In the genomic region with DNA sequence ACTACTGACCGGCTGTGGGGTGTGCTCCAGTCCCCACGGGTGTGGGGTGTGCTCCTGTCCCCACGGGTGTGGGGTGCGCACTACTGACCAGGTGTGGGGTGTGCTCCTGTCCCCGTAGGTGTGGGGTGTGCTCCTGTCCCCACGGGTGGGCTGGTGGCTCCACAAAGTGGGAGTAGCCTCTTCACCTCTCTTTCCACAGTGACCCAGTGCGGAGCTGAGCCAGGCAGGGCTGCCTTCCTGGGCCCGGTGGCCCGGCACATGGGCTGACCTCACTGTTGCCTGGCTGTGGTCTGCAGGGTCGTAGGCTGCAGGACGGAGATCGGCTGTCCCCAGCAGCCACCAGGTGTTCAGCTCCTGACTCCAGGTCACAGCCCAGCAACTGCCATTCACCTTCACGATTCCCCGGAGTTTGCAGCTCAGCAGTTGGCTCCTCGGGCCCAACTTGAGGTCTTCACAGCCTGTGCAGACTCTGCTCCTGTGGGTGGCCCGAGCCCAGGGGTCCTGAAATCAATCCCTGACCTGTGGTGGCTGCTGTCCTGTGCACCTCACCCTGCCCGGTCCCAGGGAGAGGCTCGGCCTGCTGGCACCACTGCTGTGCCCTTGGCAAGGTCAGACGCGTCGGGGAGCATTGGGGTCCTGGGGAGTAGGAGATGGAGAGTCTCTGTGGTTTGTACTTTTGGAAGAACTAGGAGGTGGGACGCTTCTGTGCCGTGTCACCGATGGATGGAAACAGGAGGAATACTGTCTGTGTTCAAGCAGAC, we compare ENCODE assay signal across 19 cellular contexts.
A peak's percentile ranks its signal among the peaks of the same experiment; 100 is the strongest.
DNase-seq lines count a peak whose midpoint lies in the region; ATAC-seq and TF ChIP-seq lines count a peak whose summit lies in the region.
"Had no signal": no experiment of that assay in that cellular context is flagged by ENCODE, and none has a peak within 500 bp of the region (broad histone marks: within the 10 kb centered on the region; RNA-seq: fewer than 3 reads in every experiment).

No MANE protein-coding gene starts in this region.

- ATAC-seq in left cardiac atrium (no peak), GM18868 (IDR thresholded peaks at IDR 0.05; ENCODE audit: unreplicated experiment) (no peak)
- ATAC-seq: effector memory CD8-positive, alpha-beta T cell had no signal

- H3F3A ChIP-seq in PC-9 (ENCODE audit: insufficient read depth, low read depth) = no peaks in the 10 kb centered on the region

- peak; percentile 53 for DNase-seq in cardiac septum (ENCODE audit: low spot score)
- DNase-seq in left cardiac atrium = no peak
- peak in 6 of 10 donors; percentile 1 to 40 (median 26) for DNase-seq in dorsolateral prefrontal cortex
- DNase-seq in neural crest cell (ENCODE audit: low read depth, low spot score) = no peak
- peak; percentile 14 to 54 for DNase-seq in tibial artery
- no peak for DNase-seq in PC-9
- no peak for DNase-seq in hepatocyte (ENCODE audit: low spot score)
- DNase-seq: ACHN; Calu3; effector memory CD8-positive, alpha-beta T cell; Karpas-422; kidney glomerular epithelial cell; midbrain; NCI-H1694 treated with DMSO at 0.1 percent for 48 hours; T-helper 9 cell had no signal

- WGBS in hepatocyte (ENCODE audit: low lambda C conversion rate, missing lambda C conversion rate) = 97% methylated on average over 21 of the region's 24 CpGs

- no peaks in the 10 kb centered on the region for H4K20me1 ChIP-seq in PC-9 (ENCODE audit: insufficient read depth)
- H4K20me1 ChIP-seq in hepatocyte (ENCODE audit: insufficient read depth, poor library complexity, severe bottlenecking) = no peaks in the 10 kb centered on the region

- peak overlapping the region; percentile 87 for H3K27ac Mint-ChIP-seq in neural crest cell (ENCODE audit: unreplicated experiment)
- H3K27ac Mint-ChIP-seq: activated naive CD8-positive, alpha-beta T cell; effector memory CD8-positive, alpha-beta T cell; neural progenitor cell had no signal

- H3K79me2 ChIP-seq in PC-9 (ENCODE audit: low read depth) (no peaks in the 10 kb centered on the region), hepatocyte (no peaks in the 10 kb centered on the region)

- intact Hi-C loops in cardiac septum (cut with DNase I) (loop anchor here (10.0 kb wide), 1 partner anchor 242 kb away; no protein-coding TSS in a partner anchor), left cardiac atrium (cut with DNase I) (no loop called here), dorsolateral prefrontal cortex (cut with DNase I) (no loop called here), tibial artery (cut with DNase I; ENCODE audit: low total_unique reads) (no loop called here), PC-9 (cut with micrococcal nuclease; ENCODE audit: unreplicated experiment) (no loop called here)

- H3K4me1 ChIP-seq in tibial artery (no peaks in the 10 kb centered on the region), PC-9 (replicated peaks; ENCODE audit: insufficient read depth) (no peaks in the 10 kb centered on the region), hepatocyte (ENCODE audit: insufficient read depth) (no peaks in the 10 kb centered on the region)
- H3K4me1 ChIP-seq: neural progenitor cell had no signal

- peaks cover 2% of the 10 kb centered on the region for H3K9me3 Mint-ChIP-seq in neural crest cell
- H3K9me3 Mint-ChIP-seq: neural progenitor cell had no signal

- peaks cover 5% of the 10 kb centered on the region for H3K36me3 Mint-ChIP-seq in neural crest cell (ENCODE audit: low read depth)

- H2AFZ ChIP-seq in PC-9 = no peak overlapping the region
- H2AFZ ChIP-seq in hepatocyte = no peak overlapping the region
- H2AFZ ChIP-seq: neural progenitor cell had no signal

- CTCF ChIA-PET in PC-9 (lab: Charles Lee) = no interaction called here

- TF ChIP-seq CTCF in dorsolateral prefrontal cortex (IDR thresholded peaks at IDR 0.05 in 54 of 56, conservative IDR thresholded peaks at IDR 0.05 in 2 of 56; ENCODE audit: low read depth in 1 of 56, partially characterized antibody in 56 of 56) (no peak), neural crest cell (conservative IDR thresholded peaks at IDR 0.05) (no peak), tibial artery (IDR thresholded peaks at IDR 0.05) (no peak), PC-9 (conservative IDR thresholded peaks at IDR 0.05) (no peak), hepatocyte (IDR thresholded peaks at IDR 0.05; ENCODE audit: poor library complexity) (no peak)

- BruUV-seq in PC-9 (replicated peaks; lab: Mats Ljungman, UMichigan) = no TSS peak

- POLR2A ChIA-PET in PC-9 (lab: Charles Lee; ENCODE audit: unreplicated experiment) = no interaction called here

- peaks cover 21 to 43% (median 39%) of the 10 kb centered on the region in 3 donors for H3K36me3 ChIP-seq in tibial artery
- H3K36me3 ChIP-seq in PC-9 (ENCODE audit: low read depth) = no peaks in the 10 kb centered on the region
- no peaks in the 10 kb centered on the region for H3K36me3 ChIP-seq in hepatocyte (replicated peaks; ENCODE audit: insufficient read depth, low read depth)
- H3K36me3 ChIP-seq: neural progenitor cell had no signal

- H3K9me3 ChIP-seq in tibial artery (peaks cover 0 to 7% (median 6%) of the 10 kb centered on the region in 3 donors), PC-9 (ENCODE audit: insufficient read depth, low read depth) (no peaks in the 10 kb centered on the region; the same call in 1 of the 2 replicates), hepatocyte (ENCODE audit: low read depth) (no peaks in the 10 kb centered on the region)
- H3K9me3 ChIP-seq: BLaER1 treated with 17β-estradiol and CSF1 and Interleukin-3, amounts not matched to agents 10 nM and 100 nM had no signal

- no peak overlapping the region for H3K4me2 ChIP-seq in PC-9
- H3K4me2 ChIP-seq in hepatocyte = no peak overlapping the region
- H3K4me2 ChIP-seq: BLaER1 treated with 17β-estradiol and CSF1 and Interleukin-3, amounts not matched to agents 10 nM and 100 nM; neural progenitor cell had no signal

- H3K4me3 ChIP-seq in dorsolateral prefrontal cortex (no peak overlapping the region), tibial artery (no peak overlapping the region), PC-9 (no peak overlapping the region), hepatocyte (no peak overlapping the region)
- H3K4me3 ChIP-seq: BLaER1 treated with 17β-estradiol and CSF1 and Interleukin-3, amounts not matched to agents 10 nM and 100 nM; neural progenitor cell had no signal

- H3K27ac ChIP-seq in dorsolateral prefrontal cortex (no peak overlapping the region), tibial artery (no peak overlapping the region), PC-9 (no peak overlapping the region), hepatocyte (no peak overlapping the region)
- H3K27ac ChIP-seq: BLaER1 treated with 17β-estradiol and CSF1 and Interleukin-3, amounts not matched to agents 10 nM and 100 nM; neural progenitor cell had no signal

- H3K27me3 ChIP-seq in dorsolateral prefrontal cortex = no peaks in the 10 kb centered on the region
- no peaks in the 10 kb centered on the region for H3K27me3 ChIP-seq in tibial artery
- H3K27me3 ChIP-seq in PC-9 (ENCODE audit: insufficient read depth, low read depth) = no peaks in the 10 kb centered on the region
- no peaks in the 10 kb centered on the region for H3K27me3 ChIP-seq in hepatocyte
- H3K27me3 ChIP-seq: BLaER1 treated with 17β-estradiol and CSF1 and Interleukin-3, amounts not matched to agents 10 nM and 100 nM; neural progenitor cell had no signal

- no peaks in the 10 kb centered on the region for H3K27me3 Mint-ChIP-seq in neural crest cell (ENCODE audit: low read depth)
- H3K27me3 Mint-ChIP-seq: activated naive CD8-positive, alpha-beta T cell; effector memory CD8-positive, alpha-beta T cell had no signal

- H3K4me1 Mint-ChIP-seq in neural crest cell = peaks cover 7% of the 10 kb centered on the region
- H3K4me1 Mint-ChIP-seq: neural progenitor cell had no signal

- no peak overlapping the region for H3K4me3 Mint-ChIP-seq in neural crest cell
- H3K4me3 Mint-ChIP-seq: activated naive CD8-positive, alpha-beta T cell; effector memory CD8-positive, alpha-beta T cell; neural progenitor cell had no signal

- H3K9me2 ChIP-seq in PC-9 (ENCODE audit: insufficient read depth) (no peaks in the 10 kb centered on the region), hepatocyte (replicated peaks; ENCODE audit: insufficient read depth) (no peaks in the 10 kb centered on the region)

Comparison
In these comparisons a context has a peak if more than half of its experiments do, and no peak if none do; other contexts are left out.
1. DNase-seq: peak in cardiac septum (single experiment), dorsolateral prefrontal cortex (6 of 10) and tibial artery (2 of 2); none in left cardiac atrium (single experiment), neural crest cell (single experiment), PC-9 (0 of 2) and hepatocyte (single experiment).